Comparison of ENCODE assay signal across 26 cellular contexts in genomic region chrX:38156838-38157237, GRCh38.
"Had no signal": no experiment of that assay in that cellular context is flagged by ENCODE, and none has a peak within 500 bp of the region (broad histone marks: within the 10 kb centered on the region; RNA-seq: fewer than 3 reads in every experiment).

No MANE protein-coding gene starts in this region.

- DNase-seq: cortex of kidney; effector memory CD8-positive, alpha-beta T cell; erythroblast; esophagus squamous epithelium; naive thymus-derived CD8-positive, alpha-beta T cell; nephron progenitor cell; nucleus accumbens; stimulated activated CD4-positive, alpha-beta T cell treated with anti-CD3 and anti-CD28 coated beads, Interleukin-12 subunit alpha, Interleukin-12 subunit beta, amount 100 ng/mL, for 4 hours; stimulated activated CD4-positive, alpha-beta T cell treated with anti-CD3 and anti-CD28 coated beads, Interleukin-1b, Interleukin-23, amount 100 ng/mL, for 48 hours; stimulated activated CD4-positive, alpha-beta T cell treated with anti-CD3 and anti-CD28 coated beads, Interleukin-4, amount 100 ng/mL, for 1 hour; stimulated activated CD8-positive, alpha-beta memory T cell treated with anti-CD3 and anti-CD28 coated beads, Interleukin-4, amount 100 ng/mL, for 48 hours; stimulated activated naive CD4-positive, alpha-beta T cell; stimulated activated naive CD8-positive, alpha-beta T cell treated with anti-CD3 and anti-CD28 coated beads, Interleukin-15, amount 100 ng/mL, for 72 hours had no signal

- FAIRE-seq: endometrium, frontal cortex, keratinocyte had no signal

- H3K36me3 ChIP-seq: esophagus squamous epithelium, prostate gland, suprapubic skin, vagina had no signal

- H3K4me1 ChIP-seq: esophagus squamous epithelium, prostate gland, right atrium auricular region, suprapubic skin, vagina had no signal

- H3K4me3 Mint-ChIP-seq: effector memory CD8-positive, alpha-beta T cell; memory B cell; mesothelial cell of epicardium; naive thymus-derived CD8-positive, alpha-beta T cell; nephron progenitor cell; stimulated activated naive CD8-positive, alpha-beta T cell treated with anti-CD3 and anti-CD28 coated beads, Interleukin-15, amount 100 ng/mL, for 72 hours had no signal

- H3K9me3 Mint-ChIP-seq: effector memory CD8-positive, alpha-beta T cell; memory B cell; naive thymus-derived CD8-positive, alpha-beta T cell; stimulated activated naive CD8-positive, alpha-beta T cell treated with anti-CD3 and anti-CD28 coated beads, Interleukin-15, amount 100 ng/mL, for 72 hours had no signal

- H3K36me3 Mint-ChIP-seq: memory B cell; mesothelial cell of epicardium; naive thymus-derived CD8-positive, alpha-beta T cell had no signal

- ATAC-seq: effector memory CD8-positive, alpha-beta T cell; left lobe of liver; naive thymus-derived CD8-positive, alpha-beta T cell; sciatic nerve; stimulated activated naive CD8-positive, alpha-beta T cell treated with anti-CD3 and anti-CD28 coated beads, Interleukin-15, amount 100 ng/mL, for 72 hours had no signal

- H3K4me3 ChIP-seq: esophagus squamous epithelium, lung, prostate gland, right atrium auricular region, smooth muscle cell, suprapubic skin, vagina had no signal

- H3K27ac ChIP-seq: esophagus squamous epithelium, prostate gland, right atrium auricular region, suprapubic skin, vagina had no signal

- H3K9me3 ChIP-seq: esophagus squamous epithelium, prostate gland, right atrium auricular region, suprapubic skin, vagina had no signal

- H3K27me3 Mint-ChIP-seq: memory B cell; stimulated activated naive CD8-positive, alpha-beta T cell treated with anti-CD3 and anti-CD28 coated beads, Interleukin-15, amount 100 ng/mL, for 72 hours had no signal

- H3K27me3 ChIP-seq: esophagus squamous epithelium, right atrium auricular region, suprapubic skin, vagina had no signal

- H3K4me1 Mint-ChIP-seq: memory B cell; mesothelial cell of epicardium; naive thymus-derived CD8-positive, alpha-beta T cell; nephron progenitor cell; stimulated activated naive CD8-positive, alpha-beta T cell treated with anti-CD3 and anti-CD28 coated beads, Interleukin-15, amount 100 ng/mL, for 72 hours had no signal

- H3K27ac Mint-ChIP-seq: effector memory CD8-positive, alpha-beta T cell; memory B cell; mesothelial cell of epicardium; naive thymus-derived CD8-positive, alpha-beta T cell; nephron progenitor cell; stimulated activated naive CD8-positive, alpha-beta T cell treated with anti-CD3 and anti-CD28 coated beads, Interleukin-15, amount 100 ng/mL, for 72 hours had no signal

- H3K4me2 ChIP-seq: smooth muscle cell had no signal
